Comparison of ENCODE assay signal across 1 cellular context in genomic region chrX:17809984-17810383, GRCh38.
TF ChIP-seq lines count a peak whose summit lies in the region.

No MANE protein-coding gene starts in this region.

TF ChIP-seq in HEK293, 187 proteins besides CTCF, POLR2A, EP300 and RAD21 (continued from another document):
- TF ChIP-seq ZNF585B (tag by site-specific recombination; IDR thresholded peaks at IDR 0.05) (no peak), GLI2 (tag by site-specific recombination; IDR thresholded peaks at IDR 0.05; ENCODE audit: borderline replicate concordance, low read depth) (no peak), ZNF600 (tag by site-specific recombination; IDR thresholded peaks at IDR 0.05) (no peak), HOXC10 (CRISPR knock-in tag; IDR thresholded peaks at IDR 0.05) (no peak), SCRT1 (tag by site-specific recombination; IDR thresholded peaks at IDR 0.05; ENCODE audit: borderline replicate concordance) (peak; percentile 63), SP3 (tag by site-specific recombination; IDR thresholded peaks at IDR 0.05) (no peak), ZNF704 (tag by site-specific recombination; IDR thresholded peaks at IDR 0.05) (no peak), PRDM2 (tag by site-specific recombination; IDR thresholded peaks at IDR 0.05; ENCODE audit: borderline replicate concordance) (no peak), ZNF664 (tag by site-specific recombination; IDR thresholded peaks at IDR 0.05) (no peak)
